Comparison of ENCODE assay signal across 7 cellular contexts in the genomic region with DNA sequence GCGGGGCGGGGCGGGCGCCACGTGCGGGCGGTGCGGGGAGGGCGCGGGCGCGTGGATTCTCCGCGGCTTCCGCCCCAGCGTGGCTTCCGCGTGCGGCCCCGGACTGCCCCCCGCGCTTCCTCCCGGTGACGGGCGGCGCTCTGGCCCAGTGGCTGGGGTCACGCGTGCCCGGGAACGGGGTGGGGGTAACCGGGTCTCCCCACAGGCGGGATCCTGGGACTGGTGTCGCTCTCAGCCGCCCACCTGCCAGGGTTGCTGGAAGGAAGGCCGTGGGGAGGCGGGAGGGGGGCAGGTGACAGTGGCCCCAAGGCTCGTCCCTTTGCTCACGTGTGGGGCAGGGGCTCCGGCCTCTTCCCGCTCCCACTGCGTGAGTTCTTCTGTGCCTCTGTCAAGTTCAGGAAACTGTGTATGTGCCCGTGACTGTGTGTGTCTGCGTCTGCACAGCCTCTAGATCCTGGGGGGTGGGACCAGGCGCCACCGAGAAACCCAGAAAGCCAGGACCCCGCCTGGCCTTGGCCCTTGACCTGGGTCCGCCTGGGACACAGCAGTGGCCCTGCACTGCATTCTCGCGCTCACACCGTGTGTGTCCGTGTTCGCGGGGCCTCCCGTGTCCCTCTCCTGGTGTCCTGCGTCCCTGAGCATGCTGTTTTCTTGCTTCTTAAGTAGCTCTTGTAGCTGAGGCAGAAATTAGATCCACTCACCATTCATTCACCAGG. TPM values are rescaled to one million over a fixed set of nuclear protein-coding genes. Genes with fewer than 3 reads are reported as not detected.
DNase-seq lines count a peak whose midpoint lies in the region; ATAC-seq and TF ChIP-seq lines count a peak whose summit lies in the region.

No MANE protein-coding gene starts in this region.

- no peak for TF ChIP-seq CTCF in activated CD8-positive, alpha-beta T cell treated with anti-CD3 and anti-CD28 coated beads for 36 hours (IDR thresholded peaks at IDR 0.05)
- TF ChIP-seq CTCF in nephron progenitor cell (IDR thresholded peaks at IDR 0.05): no peak

- peaks cover 4% of the 10 kb centered on the region for H3K36me3 Mint-ChIP-seq in activated CD8-positive, alpha-beta T cell treated with anti-CD3 and anti-CD28 coated beads for 36 hours (ENCODE audit: low read depth)
- H3K36me3 Mint-ChIP-seq in nephron progenitor cell (ENCODE audit: low read depth): no peaks in the 10 kb centered on the region

- H3K4me1 ChIP-seq in HUES6 (ENCODE audit: control insufficient read depth, insufficient read depth, low read length): peaks cover 49% of the 10 kb centered on the region

- DNase-seq in activated CD8-positive, alpha-beta T cell treated with anti-CD3 and anti-CD28 coated beads for 36 hours: peak; percentile 48
- peak; percentile 48 for DNase-seq in nephron progenitor cell
- no peak for DNase-seq in inferior parietal cortex (ENCODE audit: extremely low spot score)

- no peaks in the 10 kb centered on the region for H3K36me3 ChIP-seq in HUES6 (ENCODE audit: control insufficient read depth, insufficient read depth, low read length)

- no peaks in the 10 kb centered on the region for H3K9me3 ChIP-seq in HUES6 (ENCODE audit: control insufficient read depth, insufficient read depth, low read depth, low read length)

- peaks cover 21% of the 10 kb centered on the region for H3K4me1 Mint-ChIP-seq in activated CD8-positive, alpha-beta T cell treated with anti-CD3 and anti-CD28 coated beads for 36 hours (ENCODE audit: low read depth)
- H3K4me1 Mint-ChIP-seq in nephron progenitor cell: peaks cover 44% of the 10 kb centered on the region

- peak overlapping the region; percentile 54 for H3K4me3 ChIP-seq in HUES6 (ENCODE audit: low read depth, low read length)

- no peak overlapping the region for H3K27ac ChIP-seq in HUES6 (ENCODE audit: low read depth, low read length)

- intact Hi-C loops in activated CD8-positive, alpha-beta T cell treated with anti-CD3 and anti-CD28 coated beads for 36 hours (cut with micrococcal nuclease): no loop called here

- POLR2A ChIA-PET in activated CD8-positive, alpha-beta T cell treated with anti-CD3 and anti-CD28 coated beads for 36 hours (lab: Charles Lee): interaction anchor here (0.7 to 3.4 kb wide), 3 partner anchors 23 to 57 kb away, joined by 3 to 13 read pairs (median 3); a partner anchor contains a TSS

- H3K27ac Mint-ChIP-seq in activated CD8-positive, alpha-beta T cell treated with anti-CD3 and anti-CD28 coated beads for 36 hours: peak overlapping the region; percentile 92
- no peak overlapping the region for H3K27ac Mint-ChIP-seq in nephron progenitor cell

- H3K9me3 Mint-ChIP-seq in activated CD8-positive, alpha-beta T cell treated with anti-CD3 and anti-CD28 coated beads for 36 hours: no peaks in the 10 kb centered on the region
- no peaks in the 10 kb centered on the region for H3K9me3 Mint-ChIP-seq in nephron progenitor cell

- peaks cover 23% of the 10 kb centered on the region; the same call in 1 of the 2 replicates for H3K27me3 ChIP-seq in HUES6 (ENCODE audit: control insufficient read depth, insufficient read depth, low read length)

- ATAC-seq in GM18867 (IDR thresholded peaks at IDR 0.05; ENCODE audit: unreplicated experiment): peak; percentile 21
- no peak for ATAC-seq in activated CD8-positive, alpha-beta T cell treated with anti-CD3 and anti-CD28 coated beads for 36 hours
- peak; percentile 4 for ATAC-seq in esophagus mucosa
- ATAC-seq in GM19455 (IDR thresholded peaks at IDR 0.05; ENCODE audit: unreplicated experiment): no peak

- CTCF ChIA-PET in activated CD8-positive, alpha-beta T cell treated with anti-CD3 and anti-CD28 coated beads for 36 hours (lab: Charles Lee): no interaction called here

- peak overlapping the region; percentile 49 for H3K9ac ChIP-seq in HUES6 (ENCODE audit: low read length)

- peaks cover 4% of the 10 kb centered on the region for H3K27me3 Mint-ChIP-seq in activated CD8-positive, alpha-beta T cell treated with anti-CD3 and anti-CD28 coated beads for 36 hours
- H3K27me3 Mint-ChIP-seq in nephron progenitor cell (ENCODE audit: low read depth, poor library complexity): peaks cover 44% of the 10 kb centered on the region

- peak overlapping the region; percentile 91 for H3K4me3 Mint-ChIP-seq in activated CD8-positive, alpha-beta T cell treated with anti-CD3 and anti-CD28 coated beads for 36 hours
- H3K4me3 Mint-ChIP-seq in nephron progenitor cell: peak overlapping the region; percentile 79

RNA-seq across cellular contexts. Expression of a gene that starts 0.9 kb away (rescaled TPM):
- 10 to 100 TPM; 34.3 to 42.9 TPM for total RNA-seq in activated CD8-positive, alpha-beta T cell treated with anti-CD3 and anti-CD28 coated beads for 36 hours
- total RNA-seq in esophagus mucosa: 12.6 TPM

RNA-seq across cellular contexts. Expression of a gene that starts 24.6 kb away (rescaled TPM):
- not detected for total RNA-seq in activated CD8-positive, alpha-beta T cell treated with anti-CD3 and anti-CD28 coated beads for 36 hours
- 86.6 TPM for total RNA-seq in esophagus mucosa

RNA-seq across cellular contexts. Expression of a gene that starts 27.2 kb away (rescaled TPM):
- total RNA-seq in activated CD8-positive, alpha-beta T cell treated with anti-CD3 and anti-CD28 coated beads for 36 hours: 100 to 1,000 TPM; 100 to 103 TPM
- 50.4 TPM for total RNA-seq in esophagus mucosa

RNA-seq across cellular contexts. Expression of a gene that starts 38.4 kb away (rescaled TPM):
- 10 to 100 TPM; 38.9 to 41.5 TPM for total RNA-seq in activated CD8-positive, alpha-beta T cell treated with anti-CD3 and anti-CD28 coated beads for 36 hours
- 39.8 TPM for total RNA-seq in esophagus mucosa

Comparison
In these comparisons a context has a peak if more than half of its experiments do, and no peak if none do; other contexts are left out.
1. ATAC-seq: peak in GM18867 (single experiment) and esophagus mucosa (single experiment); none in activated CD8-positive, alpha-beta T cell treated with anti-CD3 and anti-CD28 coated beads for 36 hours (single experiment) and GM19455 (single experiment).
2. RNA of a gene that starts 24.6 kb away (total RNA-seq): 86.6 TPM in esophagus mucosa (single experiment); not detected in activated CD8-positive, alpha-beta T cell treated with anti-CD3 and anti-CD28 coated beads for 36 hours; every median in the first group is over 10 times any median in the second.